8 cellular contexts compared by ENCODE assay signal in genomic region chr6:97282238-97282725, GRCh38. TPM values are rescaled to one million over a fixed set of nuclear protein-coding genes. Genes with fewer than 3 reads are reported as not detected.
A peak's percentile ranks its signal among the peaks of the same experiment; 100 is the strongest.
DNase-seq lines count a peak whose midpoint lies in the region; ATAC-seq and TF ChIP-seq lines count a peak whose summit lies in the region.

No MANE protein-coding gene starts in this region.

- H4K20me1 ChIP-seq in smooth muscle cell (ENCODE audit: low read depth) = no peaks in the 10 kb centered on the region

- H3K4me3 ChIP-seq in iPS-15b (ENCODE audit: low read depth, low read length) = peak overlapping the region; percentile 61
- H3K4me3 ChIP-seq in smooth muscle cell = peak overlapping the region; percentile 82

- H3K4me1 Mint-ChIP-seq in activated CD8-positive, alpha-beta T cell treated with anti-CD3 and anti-CD28 coated beads, Interleukin-2, amount 10 ng/mL, durations not matched to agents 7 days and 5 days (ENCODE audit: low read depth) = peaks cover 46% of the 10 kb centered on the region

- H3K27ac ChIP-seq in smooth muscle cell (ENCODE audit: low read depth) = no peak overlapping the region

- H3K9ac ChIP-seq in iPS-15b (ENCODE audit: low read depth, low read length) (peak overlapping the region; percentile 98), smooth muscle cell (ENCODE audit: low read depth) (peak overlapping the region; percentile 84)

- H3K4me1 ChIP-seq in iPS-15b (ENCODE audit: control insufficient read depth, insufficient read depth, low read length) (peaks cover 3% of the 10 kb centered on the region), smooth muscle cell (ENCODE audit: low read depth) (peaks cover 21% of the 10 kb centered on the region)

- peak overlapping the region; percentile 97 for H3K4me3 Mint-ChIP-seq in activated CD8-positive, alpha-beta T cell treated with anti-CD3 and anti-CD28 coated beads, Interleukin-2, amount 10 ng/mL, durations not matched to agents 7 days and 5 days

- H3K9me3 Mint-ChIP-seq in activated CD8-positive, alpha-beta T cell treated with anti-CD3 and anti-CD28 coated beads, Interleukin-2, amount 10 ng/mL, durations not matched to agents 7 days and 5 days (ENCODE audit: insufficient read depth) = no peaks in the 10 kb centered on the region

- H3K27ac Mint-ChIP-seq in activated CD8-positive, alpha-beta T cell treated with anti-CD3 and anti-CD28 coated beads, Interleukin-2, amount 10 ng/mL, durations not matched to agents 7 days and 5 days = peak overlapping the region; percentile 91

- H3K4me2 ChIP-seq in smooth muscle cell = peak overlapping the region; percentile 93

- peaks cover 2% of the 10 kb centered on the region for H3K27me3 Mint-ChIP-seq in activated CD8-positive, alpha-beta T cell treated with anti-CD3 and anti-CD28 coated beads, Interleukin-2, amount 10 ng/mL, durations not matched to agents 7 days and 5 days (ENCODE audit: low read depth)

- peak; percentile 32 to 44 for DNase-seq in AML-193 (lab: John Stamatoyannopoulos, UW)
- no peak for DNase-seq in activated CD8-positive, alpha-beta T cell treated with anti-CD3 and anti-CD28 coated beads, Interleukin-2, amount 10 ng/mL, durations not matched to agents 7 days and 5 days
- DNase-seq in smooth muscle cell (lab: John Stamatoyannopoulos, UW; ENCODE audit: unreplicated experiment) = no peak
- no peak for DNase-seq in NCI-H1694 (lab: John Stamatoyannopoulos, UW)
- no peak for DNase-seq in anterior cingulate cortex (lab: John Stamatoyannopoulos, UW)

- WGBS in smooth muscle cell (ENCODE audit: low lambda C conversion rate) = 4% methylated on average over 13 of the region's 13 CpGs

- POLR2A ChIA-PET in activated CD8-positive, alpha-beta T cell treated with anti-CD3 and anti-CD28 coated beads, Interleukin-2, amount 10 ng/mL, durations not matched to agents 7 days and 5 days (lab: Charles Lee) = no interaction called here

- CTCF ChIA-PET in activated CD8-positive, alpha-beta T cell treated with anti-CD3 and anti-CD28 coated beads, Interleukin-2, amount 10 ng/mL, durations not matched to agents 7 days and 5 days (lab: Charles Lee) = no interaction called here

- no peaks in the 10 kb centered on the region for H3K27me3 ChIP-seq in iPS-15b (ENCODE audit: control insufficient read depth, insufficient read depth, low read length)
- no peaks in the 10 kb centered on the region for H3K27me3 ChIP-seq in smooth muscle cell (ENCODE audit: low read depth)

- peak; percentile 0 for ATAC-seq in GM18870 (IDR thresholded peaks at IDR 0.05; ENCODE audit: unreplicated experiment)
- ATAC-seq in HG03460 (IDR thresholded peaks at IDR 0.05; ENCODE audit: unreplicated experiment) = peak; percentile 3
- no peak for ATAC-seq in activated CD8-positive, alpha-beta T cell treated with anti-CD3 and anti-CD28 coated beads, Interleukin-2, amount 10 ng/mL, durations not matched to agents 7 days and 5 days

- H3K9me3 ChIP-seq in iPS-15b (ENCODE audit: control insufficient read depth, insufficient read depth, low read length) (no peaks in the 10 kb centered on the region), smooth muscle cell (replicated peaks; ENCODE audit: low read depth) (no peaks in the 10 kb centered on the region)

- TF ChIP-seq CTCF in smooth muscle cell (IDR thresholded peaks at IDR 0.05; ENCODE audit: borderline replicate concordance, insufficient read depth, poor library complexity, severe bottlenecking) = no peak

- H3K36me3 Mint-ChIP-seq in activated CD8-positive, alpha-beta T cell treated with anti-CD3 and anti-CD28 coated beads, Interleukin-2, amount 10 ng/mL, durations not matched to agents 7 days and 5 days (ENCODE audit: low read depth) = peaks cover 44% of the 10 kb centered on the region

- H3K79me2 ChIP-seq in smooth muscle cell (ENCODE audit: low read depth) = no peaks in the 10 kb centered on the region

- H3F3A ChIP-seq in smooth muscle cell (ENCODE audit: low read depth) = no peaks in the 10 kb centered on the region

- H2AFZ ChIP-seq in smooth muscle cell (ENCODE audit: low read depth) = peak overlapping the region; percentile 100

- H3K36me3 ChIP-seq in iPS-15b (ENCODE audit: control insufficient read depth, insufficient read depth, low read length) (peaks cover 7% of the 10 kb centered on the region), smooth muscle cell (ENCODE audit: low read depth) (no peaks in the 10 kb centered on the region)

RNA-seq across cellular contexts. Expression of gene MMS22L, which starts 0.7 kb away (rescaled TPM):
- total RNA-seq in activated CD8-positive, alpha-beta T cell treated with anti-CD3 and anti-CD28 coated beads, Interleukin-2, amount 10 ng/mL, durations not matched to agents 7 days and 5 days = 10 to 100 TPM; 41.7 to 45.1 TPM
- 27.4 and 47.1 TPM in 2 replicates for total RNA-seq in smooth muscle cell
- 2.8 and 5.0 TPM in 2 replicates for polyA plus RNA-seq in smooth muscle cell

Comparison
In these comparisons a context has a peak if more than half of its experiments do, and no peak if none do; other contexts are left out.
1. DNase-seq: peak in AML-193 (2 of 2); none in activated CD8-positive, alpha-beta T cell treated with anti-CD3 and anti-CD28 coated beads, Interleukin-2, amount 10 ng/mL, durations not matched to agents 7 days and 5 days (single experiment), smooth muscle cell (single experiment), NCI-H1694 (single experiment) and anterior cingulate cortex (0 of 58).